ENCODE assay signal across 8 cellular contexts in genomic region chr1:27915082-27915575, GRCh38. TPM values are rescaled to one million over a fixed set of nuclear protein-coding genes. Genes with fewer than 3 reads are reported as not detected.
DNase-seq lines count a peak whose midpoint lies in the region; TF ChIP-seq lines count a peak whose summit lies in the region.

No MANE protein-coding gene starts in this region.

- peak overlapping the region; percentile 27 for H2AFZ ChIP-seq in neuron (ENCODE audit: low read depth, low read length)

- H3K27ac ChIP-seq in BLaER1 = peak overlapping the region; percentile 57; the same call in 1 of the 2 replicates
- H3K27ac ChIP-seq in HUES64 (ENCODE audit: low read depth, low read length) = no peak overlapping the region

- H3K27me3 ChIP-seq in BLaER1 = no peaks in the 10 kb centered on the region
- H3K27me3 ChIP-seq in HUES64 (ENCODE audit: insufficient read depth, low read length) = peaks cover 17% of the 10 kb centered on the region
- H3K27me3 ChIP-seq in neuron (ENCODE audit: insufficient read depth, low read length) = no peaks in the 10 kb centered on the region

- peaks cover 5% of the 10 kb centered on the region for H3K9me3 Mint-ChIP-seq in chondrocyte (ENCODE audit: low read depth)

- H3K9ac ChIP-seq in BLaER1 (no peak overlapping the region), HUES64 (ENCODE audit: low read depth, low read length) (no peak overlapping the region)

- TF ChIP-seq CTCF in chondrocyte (IDR thresholded peaks at IDR 0.05) = no peak

- H3K36me3 Mint-ChIP-seq in chondrocyte (ENCODE audit: low read depth) = peaks cover 2% of the 10 kb centered on the region

- 81% methylated on average over 7 of the region's 7 CpGs for WGBS in HUES64

- peaks cover 9% of the 10 kb centered on the region for H3K27me3 Mint-ChIP-seq in chondrocyte (ENCODE audit: low read depth)

- peaks cover 11% of the 10 kb centered on the region for H3K9me3 ChIP-seq in BLaER1
- peaks cover 8% of the 10 kb centered on the region; the same call in 1 of the 2 replicates for H3K9me3 ChIP-seq in HUES64 (ENCODE audit: insufficient read depth, low read depth, low read length)
- no peaks in the 10 kb centered on the region for H3K9me3 ChIP-seq in neuron (ENCODE audit: low read length)

- H3K4me3 Mint-ChIP-seq in chondrocyte (ENCODE audit: unreplicated experiment) = peak overlapping the region; percentile 98

- H3K4me2 ChIP-seq in BLaER1 = peak overlapping the region; percentile 38; the same call in 1 of the 2 replicates

- DNase-seq in chondrocyte (ENCODE audit: low spot score) (no peak), NCI-H446 treated with DMSO at 0.1 percent for 48 hours (lab: John Stamatoyannopoulos, UW) (no peak), NCI-H1417 (lab: John Stamatoyannopoulos, UW) (no peak), HPDE6-E6E7 (ENCODE audit: extremely low spot score) (no peak), islet precursor cell (no peak)

- peak overlapping the region; percentile 98 for H3K27ac Mint-ChIP-seq in chondrocyte (ENCODE audit: unreplicated experiment)

- peaks cover 7% of the 10 kb centered on the region for H3K4me1 Mint-ChIP-seq in chondrocyte (ENCODE audit: low read depth)

- H3K36me3 ChIP-seq in BLaER1 (peaks cover 28% of the 10 kb centered on the region), HUES64 (ENCODE audit: insufficient read depth, low read length) (peaks cover 27% of the 10 kb centered on the region), neuron (ENCODE audit: insufficient read depth, low read length) (peaks cover 18% of the 10 kb centered on the region)

- H3K4me1 ChIP-seq in BLaER1 = peaks cover 12% of the 10 kb centered on the region
- H3K4me1 ChIP-seq in HUES64 (ENCODE audit: insufficient read depth, low read length) = no peaks in the 10 kb centered on the region
- no peaks in the 10 kb centered on the region for H3K4me1 ChIP-seq in neuron (ENCODE audit: insufficient read depth, low read length)

- H3K4me3 ChIP-seq in BLaER1 = peak overlapping the region; percentile 84
- H3K4me3 ChIP-seq in HUES64 (ENCODE audit: low read length) = peak overlapping the region; percentile 31
- H3K4me3 ChIP-seq in neuron (ENCODE audit: low read length) = peak overlapping the region; percentile 3

- H4K20me1 ChIP-seq in BLaER1 = no peaks in the 10 kb centered on the region

RNA-seq across cellular contexts. Expression of gene RPA2, which starts 0.8 kb away (rescaled TPM):
- polyA plus RNA-seq in HUES64 (2013, experiment 1 of 2) = 72.0 TPM
- polyA plus RNA-seq in HUES64 (2013, experiment 2 of 2) = 66.1 TPM
- 15.1 to 24.8 TPM (median 15.5 TPM) in 3 replicates for total RNA-seq in chondrocyte

RNA-seq across cellular contexts. Expression of gene SMPDL3B, which starts 19.7 kb away (rescaled TPM):
- 35.9 TPM for polyA plus RNA-seq in HUES64 (2013, experiment 1 of 2)
- 26.2 TPM for polyA plus RNA-seq in HUES64 (2013, experiment 2 of 2)
- 0.15 to 0.21 TPM in 2 of 3 replicates, not detected in the other for total RNA-seq in chondrocyte

RNA-seq across cellular contexts. Expression of gene THEMIS2, which starts 42.8 kb away (rescaled TPM):
- 5.8 TPM for polyA plus RNA-seq in HUES64 (2013, experiment 1 of 2)
- polyA plus RNA-seq in HUES64 (2013, experiment 2 of 2) = 6.8 TPM
- 1.2 to 3.9 TPM (median 1.6 TPM) in 3 replicates for total RNA-seq in chondrocyte

RNA-seq across cellular contexts. Expression of gene XKR8, which starts 44.6 kb away (rescaled TPM):
- polyA plus RNA-seq in HUES64 (2013, experiment 1 of 2) = 10.3 TPM
- polyA plus RNA-seq in HUES64 (2013, experiment 2 of 2) = 10.6 TPM
- 3.5 to 9.9 TPM (median 7.8 TPM) in 3 replicates for total RNA-seq in chondrocyte

Comparison
In these comparisons a context has a peak if more than half of its experiments do, and no peak if none do; other contexts are left out.
1. H3K4me3 ChIP-seq: peak in every context shown above with its lines; median percentile 84 in BLaER1; 31 in HUES64; 3 in neuron.